ENCODE assay signal across 9 cellular contexts in genomic region chr3:107208100-107208499, GRCh38.
DNase-seq lines count a peak whose midpoint lies in the region; ATAC-seq and TF ChIP-seq lines count a peak whose summit lies in the region.
"Had no signal": no experiment of that assay in that cellular context is flagged by ENCODE, and none has a peak within 500 bp of the region (broad histone marks: within the 10 kb centered on the region; RNA-seq: fewer than 3 reads in every experiment).

No MANE protein-coding gene starts in this region.

- H3K4me3 ChIP-seq in HAP-1 (no peak overlapping the region), sigmoid colon (no peak overlapping the region)

- peak; percentile 92 for ATAC-seq in SK-N-SH treated with all-trans-retinoic acid at 6 μM for 48 hours
- ATAC-seq in HG02759 (IDR thresholded peaks at IDR 0.05; ENCODE audit: unreplicated experiment), result no peak
- no peak for ATAC-seq in activated naive CD4-positive, alpha-beta T cell treated with anti-CD3 and anti-CD28 coated beads, Interleukin-2, amount 50 U/mL, for 72 hours

- H3K4me1 Mint-ChIP-seq in activated T-helper 2 cell treated with anti-CD3 and anti-CD28 coated beads, Interferon-gamma antibody, Interleukin-2, Interleukin-4, amounts not matched to agents 10 μg/mL and 5 μg/mL and 100 μg/mL, durations not matched to agents 14 hours and 24 hours and 36 hours (ENCODE audit: low read depth), result peaks cover 4% of the 10 kb centered on the region

- intact Hi-C loops in head of caudate nucleus (cut with DNase I), result no loop called here
- intact Hi-C loops in sigmoid colon (cut with DNase I), result no loop called here
- intact Hi-C loops in activated T-helper 2 cell treated with anti-CD3 and anti-CD28 coated beads, Interferon-gamma antibody, Interleukin-2, Interleukin-4, amounts not matched to agents 10 μg/mL and 5 μg/mL and 100 μg/mL, durations not matched to agents 14 hours and 24 hours and 36 hours (cut with micrococcal nuclease), result no loop called here

- H3K27me3 ChIP-seq in HAP-1 (ENCODE audit: low read depth) (no peaks in the 10 kb centered on the region), sigmoid colon (no peaks in the 10 kb centered on the region)

- H3K4me1 ChIP-seq in HAP-1, result peaks cover 11% of the 10 kb centered on the region
- peaks cover 0 to 49% (median 36%) of the 10 kb centered on the region in 4 donors for H3K4me1 ChIP-seq in sigmoid colon

- no peaks in the 10 kb centered on the region for H3K9me3 Mint-ChIP-seq in activated T-helper 2 cell treated with anti-CD3 and anti-CD28 coated beads, Interferon-gamma antibody, Interleukin-2, Interleukin-4, amounts not matched to agents 10 μg/mL and 5 μg/mL and 100 μg/mL, durations not matched to agents 14 hours and 24 hours and 36 hours
- no peaks in the 10 kb centered on the region for H3K9me3 Mint-ChIP-seq in activated naive CD4-positive, alpha-beta T cell treated with anti-CD3 and anti-CD28 coated beads, Interleukin-2, amount 50 U/mL, for 72 hours

- no peak overlapping the region for H3K27ac Mint-ChIP-seq in activated T-helper 2 cell treated with anti-CD3 and anti-CD28 coated beads, Interferon-gamma antibody, Interleukin-2, Interleukin-4, amounts not matched to agents 10 μg/mL and 5 μg/mL and 100 μg/mL, durations not matched to agents 14 hours and 24 hours and 36 hours
- H3K27ac Mint-ChIP-seq in activated naive CD4-positive, alpha-beta T cell treated with anti-CD3 and anti-CD28 coated beads, Interleukin-2, amount 50 U/mL, for 72 hours, result no peak overlapping the region

- H3K4me3 Mint-ChIP-seq in activated T-helper 2 cell treated with anti-CD3 and anti-CD28 coated beads, Interferon-gamma antibody, Interleukin-2, Interleukin-4, amounts not matched to agents 10 μg/mL and 5 μg/mL and 100 μg/mL, durations not matched to agents 14 hours and 24 hours and 36 hours (ENCODE audit: low read depth), result no peak overlapping the region

- TF ChIP-seq POLR2A in sigmoid colon (IDR thresholded peaks at IDR 0.05), result no peak

- peak overlapping the region; percentile 58 to 74 (median 64) for H3K27ac ChIP-seq in sigmoid colon
- H3K27ac ChIP-seq: KMS-11 had no signal

- H3K36me3 ChIP-seq in HAP-1 (replicated peaks), result no peaks in the 10 kb centered on the region
- no peaks in the 10 kb centered on the region for H3K36me3 ChIP-seq in sigmoid colon

- no peaks in the 10 kb centered on the region for H3K36me3 Mint-ChIP-seq in activated T-helper 2 cell treated with anti-CD3 and anti-CD28 coated beads, Interferon-gamma antibody, Interleukin-2, Interleukin-4, amounts not matched to agents 10 μg/mL and 5 μg/mL and 100 μg/mL, durations not matched to agents 14 hours and 24 hours and 36 hours (ENCODE audit: low read depth)
- H3K36me3 Mint-ChIP-seq in activated naive CD4-positive, alpha-beta T cell treated with anti-CD3 and anti-CD28 coated beads, Interleukin-2, amount 50 U/mL, for 72 hours, result no peaks in the 10 kb centered on the region

- DNase-seq in HAP-1 (ENCODE audit: low spot score in 2 of 2) (peak; percentile 49 to 86), head of caudate nucleus (peak in 22 of 42 donors; percentile 13 to 79 (median 42)), sigmoid colon (peak; percentile 69)
- no peak for DNase-seq in activated T-helper 2 cell treated with anti-CD3 and anti-CD28 coated beads, Interferon-gamma antibody, Interleukin-2, Interleukin-4, amounts not matched to agents 10 μg/mL and 5 μg/mL and 100 μg/mL, durations not matched to agents 14 hours and 24 hours and 36 hours (ENCODE audit: low spot score)
- no peak for DNase-seq in activated CD4-positive, alpha-beta T cell treated with anti-CD3 and anti-CD28 coated beads, Interleukin-2, amount 50 U/mL, for 4 hours
- no peak for DNase-seq in activated naive CD4-positive, alpha-beta T cell treated with anti-CD3 and anti-CD28 coated beads, Interleukin-2, amount 50 U/mL, for 72 hours (ENCODE audit: low spot score in 2 of 2)

- H3K9me3 ChIP-seq in HAP-1 (no peaks in the 10 kb centered on the region), sigmoid colon (no peaks in the 10 kb centered on the region)

- peak in 1 of 4 donors; percentile 17 for TF ChIP-seq EP300 in sigmoid colon (IDR thresholded peaks at IDR 0.05)

- in situ Hi-C loops in HAP-1 (cut with MboI; ENCODE audit: low sequenced_read_pairs), result no loop called here

- peaks cover 17% of the 10 kb centered on the region for H3K27me3 Mint-ChIP-seq in activated T-helper 2 cell treated with anti-CD3 and anti-CD28 coated beads, Interferon-gamma antibody, Interleukin-2, Interleukin-4, amounts not matched to agents 10 μg/mL and 5 μg/mL and 100 μg/mL, durations not matched to agents 14 hours and 24 hours and 36 hours (ENCODE audit: low read depth)

- TF ChIP-seq CTCF in sigmoid colon (IDR thresholded peaks at IDR 0.05), result no peak

TF ChIP-seq in SK-N-SH treated with all-trans-retinoic acid at 6 μM for 48 hours, 23 proteins besides CTCF, POLR2A, EP300 and RAD21:
- TF ChIP-seq GLIS3 (CRISPR knock-in tag; IDR thresholded peaks at IDR 0.05) (no peak), ZNF8 (CRISPR knock-in tag; IDR thresholded peaks at IDR 0.05) (no peak), PATZ1 (CRISPR knock-in tag; IDR thresholded peaks at IDR 0.05; ENCODE audit: borderline replicate concordance) (no peak), ISL1 (CRISPR knock-in tag; IDR thresholded peaks at IDR 0.05) (peak; percentile 87)

Comparison
In these comparisons a context has a peak if more than half of its experiments do, and no peak if none do; other contexts are left out.
1. DNase-seq: peak in HAP-1 (2 of 2), head of caudate nucleus (22 of 42) and sigmoid colon (single experiment); none in activated T-helper 2 cell treated with anti-CD3 and anti-CD28 coated beads, Interferon-gamma antibody, Interleukin-2, Interleukin-4, amounts not matched to agents 10 μg/mL and 5 μg/mL and 100 μg/mL, durations not matched to agents 14 hours and 24 hours and 36 hours (single experiment), activated CD4-positive, alpha-beta T cell treated with anti-CD3 and anti-CD28 coated beads, Interleukin-2, amount 50 U/mL, for 4 hours (0 of 2) and activated naive CD4-positive, alpha-beta T cell treated with anti-CD3 and anti-CD28 coated beads, Interleukin-2, amount 50 U/mL, for 72 hours (0 of 2).